13 cellular contexts compared by ENCODE assay signal in genomic region chr1:185652348-185652747, GRCh38.
DNase-seq lines count a peak whose midpoint lies in the region; ATAC-seq, FAIRE-seq and TF ChIP-seq lines count a peak whose summit lies in the region.
"Had no signal": no experiment of that assay in that cellular context is flagged by ENCODE, and none has a peak within 500 bp of the region (broad histone marks: within the 10 kb centered on the region; RNA-seq: fewer than 3 reads in every experiment).

No MANE protein-coding gene starts in this region.

- H3K27me3 ChIP-seq in OCI-LY3 (ENCODE audit: low read depth, low read length) (no peaks in the 10 kb centered on the region), endothelial cell of umbilical vein (ENCODE audit: control insufficient read depth in 2 of 2, insufficient read depth in 2 of 2, low read length in 2 of 2) (no peaks in the 10 kb centered on the region)

- H3K9me3 ChIP-seq in OCI-LY3 (ENCODE audit: insufficient read depth, low read length) (peaks cover 20% of the 10 kb centered on the region), endothelial cell of umbilical vein (replicated peaks; ENCODE audit: control insufficient read depth, insufficient read depth, low read length) (no peaks in the 10 kb centered on the region)

- DNase-seq in endothelial cell of umbilical vein (ENCODE audit: low read depth, low spot score), result no peak
- DNase-seq in NCI-H1048 (lab: John Stamatoyannopoulos, UW), result no peak
- DNase-seq in NCI-H1092 (lab: John Stamatoyannopoulos, UW), result no peak
- no peak for DNase-seq in COLO829 (ENCODE audit: low spot score)
- DNase-seq: activated CD4-positive, alpha-beta T cell treated with anti-CD3 and anti-CD28 coated beads, Interleukin-2, amount 50 U/mL, for 1 hour; effector memory CD8-positive, alpha-beta T cell; NCI-H146 had no signal

- intact Hi-C loops in endothelial cell of umbilical vein (cut with micrococcal nuclease), result loop anchor here (1.0 kb wide), 3 partner anchors 29 to 560 kb away; no protein-coding TSS in a partner anchor

- peaks cover 23% of the 10 kb centered on the region for H3K4me1 ChIP-seq in OCI-LY3 (ENCODE audit: low read length)
- H3K4me1 ChIP-seq in endothelial cell of umbilical vein (ENCODE audit: control insufficient read depth, extremely low read depth, insufficient read depth, low read length), result peaks cover 2% of the 10 kb centered on the region

- dilution Hi-C loops in endothelial cell of umbilical vein (cut with MboI; ENCODE audit: extremely low pct_ligation_motif_present, low sequenced_read_pairs), result no loop called here

- POLR2A ChIA-PET in endothelial cell of umbilical vein (lab: Charles Lee), result no interaction called here

- peaks cover 29% of the 10 kb centered on the region for H3K36me3 ChIP-seq in OCI-LY3 (replicated peaks; ENCODE audit: low read depth, low read length)
- H3K36me3 ChIP-seq in endothelial cell of umbilical vein (ENCODE audit: control insufficient read depth in 2 of 2, extremely low read depth in 1 of 2, insufficient read depth in 2 of 2, low read length in 2 of 2), result no peaks in the 10 kb centered on the region

- ATAC-seq in HG02610 (IDR thresholded peaks at IDR 0.05; ENCODE audit: unreplicated experiment), result no peak
- ATAC-seq: effector memory CD8-positive, alpha-beta T cell; Right ventricle myocardium inferior had no signal

- no peak overlapping the region for H2AFZ ChIP-seq in OCI-LY3 (ENCODE audit: low read depth, low read length)
- no peak overlapping the region for H2AFZ ChIP-seq in endothelial cell of umbilical vein (ENCODE audit: low read depth, low read length)

- no TSS peak for BruUV-seq in endothelial cell of umbilical vein (replicated peaks; lab: Mats Ljungman, UMichigan)

- TF ChIP-seq POLR2A in endothelial cell of umbilical vein (IDR thresholded peaks at IDR 0.05; ENCODE audit: low read depth, low read length), result no peak

- TF ChIP-seq CTCF in C4-2B (conservative IDR thresholded peaks at IDR 0.05), result peak; percentile 42
- TF ChIP-seq CTCF in GM12875 (IDR thresholded peaks at IDR 0.05; ENCODE audit: borderline replicate concordance, insufficient read depth, low read depth, low read length), result peak; percentile 27; the same call in 1 of the 2 replicates
- peak; percentile 45 for TF ChIP-seq CTCF in OCI-LY3 (IDR thresholded peaks at IDR 0.05; ENCODE audit: low read depth, low read length)
- TF ChIP-seq CTCF in endothelial cell of umbilical vein (IDR thresholded peaks at IDR 0.05; ENCODE audit: extremely low read depth in 1 of 2, insufficient read depth in 1 of 2, low read depth in 1 of 2, low read length in 2 of 2), result peak; percentile 12 to 17

- no peak for FAIRE-seq in endothelial cell of umbilical vein (lab: Jason Lieb, UNC)

- no peak overlapping the region for H3K4me3 ChIP-seq in GM12875 (ENCODE audit: low read depth, low read length)
- no peak overlapping the region for H3K4me3 ChIP-seq in OCI-LY3 (ENCODE audit: low read length)
- H3K4me3 ChIP-seq in endothelial cell of umbilical vein (replicated peaks in 1 of 3; ENCODE audit: insufficient read depth in 1 of 3, low read depth in 1 of 3, low read length in 3 of 3), result no peak overlapping the region
- H3K4me3 ChIP-seq: skin epidermis had no signal

- H4K20me1 ChIP-seq in OCI-LY3 (ENCODE audit: insufficient read depth, low read length) (no peaks in the 10 kb centered on the region), endothelial cell of umbilical vein (replicated peaks; ENCODE audit: control insufficient read depth, extremely low read depth, insufficient read depth, low read length) (no peaks in the 10 kb centered on the region)

- CTCF ChIA-PET in endothelial cell of umbilical vein (lab: Charles Lee), result interaction anchor here (0.6 to 2.6 kb wide), 8 partner anchors 9 to 217 kb away, joined by 3 to 17 read pairs (median 6); no protein-coding TSS in a partner anchor

- no peak overlapping the region for H3K4me2 ChIP-seq in OCI-LY3 (ENCODE audit: low read length)
- H3K4me2 ChIP-seq in endothelial cell of umbilical vein (ENCODE audit: insufficient read depth, low read length), result no peak overlapping the region

- no peaks in the 10 kb centered on the region for H3K9me1 ChIP-seq in endothelial cell of umbilical vein (replicated peaks; ENCODE audit: control insufficient read depth, extremely low read depth, insufficient read depth, low read length)

- H3K27ac ChIP-seq in C4-2B (no peak overlapping the region), OCI-LY3 (ENCODE audit: low read length) (no peak overlapping the region), endothelial cell of umbilical vein (ENCODE audit: insufficient read depth, low read depth, low read length) (no peak overlapping the region)
- H3K27ac ChIP-seq: skin epidermis had no signal

- H3K79me2 ChIP-seq in OCI-LY3 (ENCODE audit: low read length), result no peaks in the 10 kb centered on the region
- H3K79me2 ChIP-seq in endothelial cell of umbilical vein (ENCODE audit: control insufficient read depth, insufficient read depth, low read length), result no peaks in the 10 kb centered on the region

- H3K9ac ChIP-seq in OCI-LY3 (ENCODE audit: low read length) (no peak overlapping the region), endothelial cell of umbilical vein (replicated peaks; ENCODE audit: extremely low read depth, insufficient read depth, low read length) (no peak overlapping the region)

TF ChIP-seq in endothelial cell of umbilical vein, 7 proteins besides CTCF, POLR2A, EP300 and RAD21:
- TF ChIP-seq MAX (IDR thresholded peaks at IDR 0.05; ENCODE audit: insufficient read depth, insufficient read length), result no peak
- no peak for TF ChIP-seq GATA2 (IDR thresholded peaks at IDR 0.05; ENCODE audit: insufficient read depth, insufficient read length, low read depth, low read length)
- TF ChIP-seq MYC (IDR thresholded peaks at IDR 0.05; ENCODE audit: low read depth, low read length), result no peak
- TF ChIP-seq EZH2 (IDR thresholded peaks at IDR 0.05; ENCODE audit: borderline replicate concordance, low read depth, low read length, severe bottlenecking), result no peak
- TF ChIP-seq POLR2AphosphoS5 (IDR thresholded peaks at IDR 0.05; ENCODE audit: insufficient read depth, low read depth, low read length), result no peak
TF ChIP-seq in endothelial cell of umbilical vein: peak in this region for 0.
